18 cellular contexts compared by ENCODE assay signal in genomic region chr5:38996123-38996522, GRCh38.
DNase-seq lines count a peak whose midpoint lies in the region; ATAC-seq and TF ChIP-seq lines count a peak whose summit lies in the region.
"Had no signal": no experiment of that assay in that cellular context is flagged by ENCODE, and none has a peak within 500 bp of the region (broad histone marks: within the 10 kb centered on the region; RNA-seq: fewer than 3 reads in every experiment).

No MANE protein-coding gene starts in this region.

- TF ChIP-seq CTCF in left lung (IDR thresholded peaks at IDR 0.05) = no peak

- peaks cover 10% of the 10 kb centered on the region for H3K36me3 Mint-ChIP-seq in activated naive CD8-positive, alpha-beta T cell
- peaks cover 29% of the 10 kb centered on the region for H3K36me3 Mint-ChIP-seq in activated naive CD8-positive, alpha-beta T cell treated with anti-CD3 and anti-CD28 coated beads for 36 hours

- H3K4me3 ChIP-seq in left lung = no peak overlapping the region

- H3K4me1 ChIP-seq in left lung = peaks cover 0 to 7% of the 10 kb centered on the region in 2 donors

- intact Hi-C loops in left lung (cut with DNase I) = loop anchor here in 1 of 2 donors (5.0 kb wide), 1 partner anchor 81 kb away; no protein-coding TSS in a partner anchor

- H3K27me3 Mint-ChIP-seq in activated naive CD8-positive, alpha-beta T cell = no peaks in the 10 kb centered on the region
- no peaks in the 10 kb centered on the region for H3K27me3 Mint-ChIP-seq in activated naive CD8-positive, alpha-beta T cell treated with anti-CD3 and anti-CD28 coated beads for 36 hours

- H3K36me3 ChIP-seq in left lung = peaks cover 0 to 7% of the 10 kb centered on the region in 2 donors

- no peak for DNase-seq in activated naive CD8-positive, alpha-beta T cell treated with anti-CD3 and anti-CD28 coated beads for 36 hours
- DNase-seq in COLO829 (ENCODE audit: low spot score) = peak; percentile 29
- peak; percentile 46 for DNase-seq in NCI-H82 (lab: John Stamatoyannopoulos, UW)
- DNase-seq in left lung = no peak
- DNase-seq in NOMO-1 treated with DMSO at 0.1 percent for 48 hours (lab: John Stamatoyannopoulos, UW; ENCODE audit: unreplicated experiment) = no peak
- DNase-seq: ACHN, AML-193, DMS79 treated with DMSO at 0.1 percent for 48 hours, HCEC 1CT, NCI-H1436, NCI-H2029, NCI-H526, PC-3 had no signal

- H3K4me3 Mint-ChIP-seq in activated naive CD8-positive, alpha-beta T cell = no peak overlapping the region
- H3K4me3 Mint-ChIP-seq in activated naive CD8-positive, alpha-beta T cell treated with anti-CD3 and anti-CD28 coated beads for 36 hours = no peak overlapping the region

- H3K27ac Mint-ChIP-seq in activated naive CD8-positive, alpha-beta T cell = peak overlapping the region; percentile 58
- H3K27ac Mint-ChIP-seq in activated naive CD8-positive, alpha-beta T cell treated with anti-CD3 and anti-CD28 coated beads for 36 hours = no peak overlapping the region

- no peaks in the 10 kb centered on the region for H3K27me3 ChIP-seq in left lung

- H3K9me3 ChIP-seq in left lung = no peaks in the 10 kb centered on the region

- peaks cover 27% of the 10 kb centered on the region for H3K4me1 Mint-ChIP-seq in activated naive CD8-positive, alpha-beta T cell (ENCODE audit: low read depth)
- H3K4me1 Mint-ChIP-seq in activated naive CD8-positive, alpha-beta T cell treated with anti-CD3 and anti-CD28 coated beads for 36 hours = peaks cover 20% of the 10 kb centered on the region

- no peaks in the 10 kb centered on the region for H3K9me3 Mint-ChIP-seq in activated naive CD8-positive, alpha-beta T cell (ENCODE audit: low read depth)
- H3K9me3 Mint-ChIP-seq in activated naive CD8-positive, alpha-beta T cell treated with anti-CD3 and anti-CD28 coated beads for 36 hours = peaks cover 5% of the 10 kb centered on the region

- ATAC-seq in left lung (peak; percentile 58), HG03521 (IDR thresholded peaks at IDR 0.05; ENCODE audit: unreplicated experiment) (no peak), HG03442 (IDR thresholded peaks at IDR 0.05; ENCODE audit: unreplicated experiment) (no peak)
- ATAC-seq: PC-3 had no signal

- H3K27ac ChIP-seq in left lung = no peak overlapping the region
- H3K27ac ChIP-seq: HL-60, RWPE1 had no signal

Comparison
In these comparisons a context has a peak if more than half of its experiments do, and no peak if none do; other contexts are left out.
1. DNase-seq: peak in COLO829 (single experiment) and NCI-H82 (single experiment); none in activated naive CD8-positive, alpha-beta T cell treated with anti-CD3 and anti-CD28 coated beads for 36 hours (single experiment), left lung (0 of 2) and NOMO-1 treated with DMSO at 0.1 percent for 48 hours (single experiment).